1 cellular context compared by ENCODE assay signal in the genomic region with DNA sequence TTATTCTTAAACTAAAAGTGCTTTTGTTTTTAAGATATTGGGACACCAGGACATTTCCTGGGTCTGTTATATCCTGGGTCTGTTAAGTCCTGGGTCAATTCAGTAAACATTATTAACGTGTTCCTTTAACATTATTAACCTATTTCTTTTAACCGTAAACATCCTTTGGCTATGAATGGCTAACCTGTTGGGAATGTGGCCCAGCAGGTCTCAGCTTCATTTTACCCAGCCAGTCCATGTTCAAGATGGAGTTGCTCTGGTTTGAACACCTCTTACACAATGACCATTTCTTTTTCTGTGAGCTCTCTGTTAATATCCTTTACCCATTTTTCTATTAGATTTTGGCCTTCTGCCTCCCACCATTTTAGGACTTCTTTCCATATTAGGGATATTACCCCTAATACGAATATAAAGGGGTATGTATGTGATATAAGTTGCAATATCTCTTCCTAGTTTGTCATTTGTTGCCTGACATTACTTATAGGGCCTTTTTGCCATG.
TF ChIP-seq lines count a peak whose summit lies in the region.

No MANE protein-coding gene starts in this region.

TF ChIP-seq in K562, 482 proteins besides CTCF, POLR2A, EP300 and RAD21:
- TF ChIP-seq PTTG1 (tag; IDR thresholded peaks at IDR 0.05; ENCODE audit: low read depth) = peak; percentile 62; the same call in 1 of the 2 replicates
- peak; percentile 49; the same call in 1 of the 2 replicates for TF ChIP-seq ZNF766 (CRISPR knock-in tag; conservative IDR thresholded peaks at IDR 0.05)
- TF ChIP-seq ZNF3 (CRISPR knock-in tag; IDR thresholded peaks at IDR 0.05) = no peak
- no peak for TF ChIP-seq ZC3H4 (CRISPR knock-in tag; IDR thresholded peaks at IDR 0.05; ENCODE audit: borderline replicate concordance)
- TF ChIP-seq, protein P1, sequence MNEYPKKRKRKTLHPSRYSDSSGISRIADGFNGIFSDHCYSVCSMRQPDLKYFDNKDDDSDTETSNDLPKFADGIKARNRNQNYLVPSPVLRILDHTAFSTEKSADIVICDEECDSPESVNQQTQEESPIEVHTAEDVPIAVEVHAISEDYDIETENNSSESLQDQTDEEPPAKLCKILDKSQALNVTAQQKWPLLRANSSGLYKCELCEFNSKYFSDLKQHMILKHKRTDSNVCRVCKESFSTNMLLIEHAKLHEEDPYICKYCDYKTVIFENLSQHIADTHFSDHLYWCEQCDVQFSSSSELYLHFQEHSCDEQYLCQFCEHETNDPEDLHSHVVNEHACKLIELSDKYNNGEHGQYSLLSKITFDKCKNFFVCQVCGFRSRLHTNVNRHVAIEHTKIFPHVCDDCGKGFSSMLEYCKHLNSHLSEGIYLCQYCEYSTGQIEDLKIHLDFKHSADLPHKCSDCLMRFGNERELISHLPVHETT (CRISPR knock-in tag; conservative IDR thresholded peaks at IDR 0.05 in 1 of 2, IDR thresholded peaks at IDR 0.05 in 1 of 2) = peak in 1 of 2 experiments; percentile 78; a peak in 2 of 4 replicates
